14 cellular contexts compared by ENCODE assay signal in the genomic region with DNA sequence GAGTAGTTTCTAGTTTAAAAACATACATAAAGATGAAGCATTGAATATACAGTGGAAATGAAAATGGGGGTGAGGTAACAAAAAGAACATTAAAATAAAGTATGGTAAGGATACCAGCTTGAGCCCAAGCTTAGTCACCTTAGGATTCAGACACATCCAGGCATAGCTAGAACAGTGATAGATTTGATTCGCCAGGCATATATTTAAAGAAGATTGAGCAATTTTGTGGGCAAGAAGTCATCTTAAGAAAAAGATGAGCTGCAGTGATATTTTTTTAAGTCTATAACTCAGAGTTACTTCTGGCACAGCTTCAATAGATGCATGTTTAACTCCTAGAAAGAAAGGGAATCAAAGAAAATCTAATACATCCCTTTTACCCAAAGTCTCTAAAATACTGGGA.
"Had no signal": no experiment of that assay in that cellular context is flagged by ENCODE, and none has a peak within 500 bp of the region (broad histone marks: within the 10 kb centered on the region; RNA-seq: fewer than 3 reads in every experiment).

No MANE protein-coding gene starts in this region.

- H3K36me3 Mint-ChIP-seq: activated naive CD8-positive, alpha-beta T cell treated with anti-CD3 and anti-CD28 coated beads for 36 hours had no signal

- H3K27me3 Mint-ChIP-seq: activated naive CD8-positive, alpha-beta T cell treated with anti-CD3 and anti-CD28 coated beads for 36 hours had no signal

- DNase-seq: activated CD4-positive, alpha-beta T cell treated with anti-CD3 and anti-CD28 coated beads for 1 hour; activated CD4-positive, alpha-beta T cell treated with anti-CD3 and anti-CD28 coated beads, Interleukin-2, amount 50 U/mL, for 48 hours; activated gamma-delta T cell treated with Interleukin-2 at 50 U/mL for 16 hours; activated naive CD8-positive, alpha-beta T cell treated with anti-CD3 and anti-CD28 coated beads for 36 hours; activated T-cell treated with anti-CD3 and anti-CD28 coated beads, Interleukin-2, amount 50 U/mL, for 48 hours; aorta; effector CD8-positive, alpha-beta T cell; head of caudate nucleus; psoas muscle; right lobe of liver; stimulated activated CD4-positive, alpha-beta T cell treated with anti-CD3 and anti-CD28 coated beads, Interleukin-4, amount 100 ng/mL, for 4 hours; SW 1271 had no signal

- H3K27ac ChIP-seq: coronary artery, psoas muscle, right lobe of liver had no signal

- H3K9me3 Mint-ChIP-seq: activated naive CD8-positive, alpha-beta T cell treated with anti-CD3 and anti-CD28 coated beads for 36 hours had no signal

- H3K27me3 ChIP-seq: right lobe of liver had no signal

- H3K4me1 ChIP-seq: psoas muscle, right lobe of liver had no signal

- H3K9me3 ChIP-seq: psoas muscle, right lobe of liver had no signal

- ATAC-seq: left lobe of liver, psoas muscle, right lobe of liver had no signal

- H3K27ac Mint-ChIP-seq: activated naive CD8-positive, alpha-beta T cell treated with anti-CD3 and anti-CD28 coated beads for 36 hours had no signal

- H3K4me3 Mint-ChIP-seq: activated naive CD8-positive, alpha-beta T cell treated with anti-CD3 and anti-CD28 coated beads for 36 hours had no signal

- H3K36me3 ChIP-seq: right lobe of liver had no signal

- H3K4me3 ChIP-seq: coronary artery, psoas muscle, right lobe of liver had no signal

- H3K4me1 Mint-ChIP-seq: activated naive CD8-positive, alpha-beta T cell treated with anti-CD3 and anti-CD28 coated beads for 36 hours had no signal
